Comparison of ENCODE assay signal across 3 cellular contexts in the genomic region with DNA sequence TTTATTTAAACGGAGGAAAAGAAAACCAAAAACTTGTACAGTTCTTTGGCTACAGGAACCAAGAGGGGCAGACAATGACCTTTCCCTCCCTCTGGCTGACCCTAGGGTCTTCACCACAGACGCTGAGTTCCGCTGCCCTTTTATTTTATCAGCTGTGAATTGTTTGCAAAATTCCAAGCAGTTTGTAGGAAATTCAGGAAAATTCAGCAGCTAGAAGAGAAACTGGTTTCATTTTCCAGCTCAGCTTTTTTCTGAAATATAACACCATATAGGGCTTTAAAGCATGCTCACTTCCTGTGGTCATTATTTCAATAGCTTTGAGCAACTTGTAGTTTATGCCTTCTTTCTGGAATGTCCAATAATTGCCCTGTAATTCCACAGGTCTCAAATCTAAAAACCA.
TF ChIP-seq lines count a peak whose summit lies in the region.

No MANE protein-coding gene starts in this region.

TF ChIP-seq in K562, 482 proteins besides CTCF, POLR2A, EP300 and RAD21 (continues in another document):
- TF ChIP-seq ZNF75A (CRISPR knock-in tag; IDR thresholded peaks at IDR 0.05), result no peak
- no peak for TF ChIP-seq SOX6 (IDR thresholded peaks at IDR 0.05)
- 0 out of 2 replicates have a peak, but pooled peaks have one; percentile 12 for TF ChIP-seq ZBTB7A (IDR thresholded peaks at IDR 0.05; ENCODE audit: borderline replicate concordance, control insufficient read depth, low read depth, low read length)
- TF ChIP-seq, protein P1, sequence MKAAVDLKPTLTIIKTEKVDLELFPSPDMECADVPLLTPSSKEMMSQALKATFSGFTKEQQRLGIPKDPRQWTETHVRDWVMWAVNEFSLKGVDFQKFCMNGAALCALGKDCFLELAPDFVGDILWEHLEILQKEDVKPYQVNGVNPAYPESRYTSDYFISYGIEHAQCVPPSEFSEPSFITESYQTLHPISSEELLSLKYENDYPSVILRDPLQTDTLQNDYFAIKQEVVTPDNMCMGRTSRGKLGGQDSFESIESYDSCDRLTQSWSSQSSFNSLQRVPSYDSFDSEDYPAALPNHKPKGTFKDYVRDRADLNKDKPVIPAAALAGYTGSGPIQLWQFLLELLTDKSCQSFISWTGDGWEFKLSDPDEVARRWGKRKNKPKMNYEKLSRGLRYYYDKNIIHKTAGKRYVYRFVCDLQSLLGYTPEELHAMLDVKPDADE (conservative IDR thresholded peaks at IDR 0.05; ENCODE audit: control insufficient read depth, low read depth, low read length), result no peak
- no peak for TF ChIP-seq ZNF511 (CRISPR knock-in tag; IDR thresholded peaks at IDR 0.05)
- no peak for TF ChIP-seq MYBL2 (IDR thresholded peaks at IDR 0.05; ENCODE audit: low read depth)
- TF ChIP-seq MYBL2 (CRISPR knock-in tag; IDR thresholded peaks at IDR 0.05; ENCODE audit: borderline replicate concordance), result no peak
- TF ChIP-seq ZNF780A (CRISPR knock-in tag; IDR thresholded peaks at IDR 0.05), result no peak
- no peak for TF ChIP-seq ZNF699 (CRISPR knock-in tag; IDR thresholded peaks at IDR 0.05; ENCODE audit: insufficient replicate concordance)
- TF ChIP-seq TFAM (CRISPR knock-in tag; conservative IDR thresholded peaks at IDR 0.05), result no peak
- TF ChIP-seq ZNF740 (CRISPR knock-in tag; IDR thresholded peaks at IDR 0.05), result no peak
- TF ChIP-seq ZNF740 (tag; IDR thresholded peaks at IDR 0.05), result no peak
- peak in 1 of 2 experiments; percentile 80; a peak in 1 of 4 replicates for TF ChIP-seq SRF (CRISPR knock-in tag; IDR thresholded peaks at IDR 0.05)
- TF ChIP-seq DIDO1 (tag; IDR thresholded peaks at IDR 0.05; ENCODE audit: low read depth), result no peak
- TF ChIP-seq, protein P2, sequence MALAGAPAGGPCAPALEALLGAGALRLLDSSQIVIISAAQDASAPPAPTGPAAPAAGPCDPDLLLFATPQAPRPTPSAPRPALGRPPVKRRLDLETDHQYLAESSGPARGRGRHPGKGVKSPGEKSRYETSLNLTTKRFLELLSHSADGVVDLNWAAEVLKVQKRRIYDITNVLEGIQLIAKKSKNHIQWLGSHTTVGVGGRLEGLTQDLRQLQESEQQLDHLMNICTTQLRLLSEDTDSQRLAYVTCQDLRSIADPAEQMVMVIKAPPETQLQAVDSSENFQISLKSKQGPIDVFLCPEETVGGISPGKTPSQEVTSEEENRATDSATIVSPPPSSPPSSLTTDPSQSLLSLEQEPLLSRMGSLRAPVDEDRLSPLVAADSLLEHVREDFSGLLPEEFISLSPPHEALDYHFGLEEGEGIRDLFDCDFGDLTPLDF (CRISPR knock-in tag; IDR thresholded peaks at IDR 0.05), result no peak
- TF ChIP-seq NCOA6 (IDR thresholded peaks at IDR 0.05), result no peak

TF ChIP-seq in HepG2, 621 proteins besides CTCF, POLR2A, EP300 and RAD21:
- TF ChIP-seq ZNF484 (CRISPR knock-in tag; IDR thresholded peaks at IDR 0.05; ENCODE audit: borderline replicate concordance, low read depth), result no peak
- TF ChIP-seq, protein P3, sequence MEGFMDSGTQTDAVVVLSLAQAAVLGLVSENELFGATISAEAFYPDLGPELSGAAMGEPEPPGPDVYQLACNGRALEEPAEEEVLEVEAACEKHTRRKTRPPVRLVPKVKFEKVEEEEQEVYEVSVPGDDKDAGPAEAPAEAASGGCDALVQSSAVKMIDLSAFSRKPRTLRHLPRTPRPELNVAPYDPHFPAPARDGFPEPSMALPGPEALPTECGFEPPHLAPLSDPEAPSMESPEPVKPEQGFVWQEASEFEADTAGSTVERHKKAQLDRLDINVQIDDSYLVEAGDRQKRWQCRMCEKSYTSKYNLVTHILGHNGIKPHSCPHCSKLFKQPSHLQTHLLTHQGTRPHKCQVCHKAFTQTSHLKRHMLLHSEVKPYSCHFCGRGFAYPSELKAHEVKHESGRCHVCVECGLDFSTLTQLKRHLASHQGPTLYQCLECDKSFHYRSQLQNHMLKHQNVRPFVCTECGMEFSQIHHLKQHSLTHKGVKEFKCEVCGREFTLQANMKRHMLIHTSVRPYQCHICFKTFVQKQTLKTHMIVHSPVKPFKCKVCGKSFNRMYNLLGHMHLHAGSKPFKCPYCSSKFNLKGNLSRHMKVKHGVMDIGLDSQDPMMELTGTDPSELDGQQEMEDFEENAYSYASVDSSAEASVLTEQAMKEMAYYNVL (CRISPR knock-in tag; IDR thresholded peaks at IDR 0.05; ENCODE audit: borderline replicate concordance), result peak; percentile 39; the same call in 1 of the 2 replicates
- 0 out of 2 replicates have a peak, but pooled peaks have one; percentile 34 for TF ChIP-seq ZNF501 (CRISPR knock-in tag; IDR thresholded peaks at IDR 0.05)
- TF ChIP-seq FOXK2 (IDR thresholded peaks at IDR 0.05), result no peak
- TF ChIP-seq ZC3H13 (CRISPR knock-in tag; IDR thresholded peaks at IDR 0.05), result no peak
- TF ChIP-seq NR2F6 (IDR thresholded peaks at IDR 0.05), result peak; percentile 25; the same call in 1 of the 2 replicates
- no peak for TF ChIP-seq NR2F6 (CRISPR knock-in tag; IDR thresholded peaks at IDR 0.05)

TF ChIP-seq in WTC11, 78 proteins besides CTCF, POLR2A, EP300 and RAD21:
- TF ChIP-seq PREB (CRISPR knock-in tag; IDR thresholded peaks at IDR 0.05; ENCODE audit: borderline replicate concordance), result no peak
- no peak for TF ChIP-seq CREB1 (CRISPR knock-in tag; IDR thresholded peaks at IDR 0.05)
- TF ChIP-seq, protein P4, sequence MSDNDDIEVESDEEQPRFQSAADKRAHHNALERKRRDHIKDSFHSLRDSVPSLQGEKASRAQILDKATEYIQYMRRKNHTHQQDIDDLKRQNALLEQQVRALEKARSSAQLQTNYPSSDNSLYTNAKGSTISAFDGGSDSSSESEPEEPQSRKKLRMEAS (CRISPR knock-in tag; IDR thresholded peaks at IDR 0.05), result no peak
- TF ChIP-seq, protein P5, sequence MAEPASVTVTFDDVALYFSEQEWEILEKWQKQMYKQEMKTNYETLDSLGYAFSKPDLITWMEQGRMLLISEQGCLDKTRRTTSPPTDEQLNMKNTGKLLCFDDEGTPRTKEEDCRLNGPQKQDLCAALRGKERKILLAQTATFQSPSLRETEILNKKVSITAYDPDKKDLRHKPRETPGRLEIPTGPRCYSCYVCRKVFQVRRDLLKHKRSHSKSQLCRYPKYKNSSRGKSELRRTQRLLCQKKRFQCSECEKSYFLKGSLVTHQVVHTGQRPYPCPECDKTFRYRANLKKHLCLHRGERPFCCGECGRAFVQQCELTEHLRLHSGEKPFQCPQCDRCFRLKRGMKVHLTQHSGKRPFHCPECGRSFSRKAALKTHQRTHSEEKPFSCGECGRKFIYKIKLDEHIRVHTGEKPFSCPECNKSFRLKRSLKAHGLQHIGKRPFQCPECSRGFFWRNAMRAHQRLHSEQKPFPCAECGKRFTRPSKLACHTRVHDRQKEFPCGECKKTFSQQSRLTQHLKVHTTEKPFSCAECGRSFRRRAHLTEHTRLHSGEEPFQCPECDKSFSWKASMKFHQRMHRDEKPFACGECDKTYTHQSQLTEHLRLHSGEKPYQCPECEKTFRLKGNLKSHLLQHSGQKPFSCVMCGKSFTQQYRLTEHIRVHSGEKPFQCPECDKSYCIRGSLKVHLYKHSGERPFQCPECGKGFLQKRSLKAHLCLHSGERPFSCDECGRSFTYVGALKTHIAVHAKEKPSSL (CRISPR knock-in tag; conservative IDR thresholded peaks at IDR 0.05), result no peak
- no peak for TF ChIP-seq ZNF138 (CRISPR knock-in tag; conservative IDR thresholded peaks at IDR 0.05)
- no peak for TF ChIP-seq ZNF423 (CRISPR knock-in tag; IDR thresholded peaks at IDR 0.05)
- no peak for TF ChIP-seq STAT6 (CRISPR knock-in tag; conservative IDR thresholded peaks at IDR 0.05; ENCODE audit: low read depth)
- no peak for TF ChIP-seq JAZF1 (CRISPR knock-in tag; IDR thresholded peaks at IDR 0.05)
- no peak for TF ChIP-seq ZBTB21 (CRISPR knock-in tag; IDR thresholded peaks at IDR 0.05; ENCODE audit: borderline replicate concordance)
- no peak for TF ChIP-seq TP53 (CRISPR knock-in tag; IDR thresholded peaks at IDR 0.05)
- TF ChIP-seq ZNF396 (CRISPR knock-in tag; IDR thresholded peaks at IDR 0.05; ENCODE audit: borderline replicate concordance), result no peak
- TF ChIP-seq, protein P6, sequence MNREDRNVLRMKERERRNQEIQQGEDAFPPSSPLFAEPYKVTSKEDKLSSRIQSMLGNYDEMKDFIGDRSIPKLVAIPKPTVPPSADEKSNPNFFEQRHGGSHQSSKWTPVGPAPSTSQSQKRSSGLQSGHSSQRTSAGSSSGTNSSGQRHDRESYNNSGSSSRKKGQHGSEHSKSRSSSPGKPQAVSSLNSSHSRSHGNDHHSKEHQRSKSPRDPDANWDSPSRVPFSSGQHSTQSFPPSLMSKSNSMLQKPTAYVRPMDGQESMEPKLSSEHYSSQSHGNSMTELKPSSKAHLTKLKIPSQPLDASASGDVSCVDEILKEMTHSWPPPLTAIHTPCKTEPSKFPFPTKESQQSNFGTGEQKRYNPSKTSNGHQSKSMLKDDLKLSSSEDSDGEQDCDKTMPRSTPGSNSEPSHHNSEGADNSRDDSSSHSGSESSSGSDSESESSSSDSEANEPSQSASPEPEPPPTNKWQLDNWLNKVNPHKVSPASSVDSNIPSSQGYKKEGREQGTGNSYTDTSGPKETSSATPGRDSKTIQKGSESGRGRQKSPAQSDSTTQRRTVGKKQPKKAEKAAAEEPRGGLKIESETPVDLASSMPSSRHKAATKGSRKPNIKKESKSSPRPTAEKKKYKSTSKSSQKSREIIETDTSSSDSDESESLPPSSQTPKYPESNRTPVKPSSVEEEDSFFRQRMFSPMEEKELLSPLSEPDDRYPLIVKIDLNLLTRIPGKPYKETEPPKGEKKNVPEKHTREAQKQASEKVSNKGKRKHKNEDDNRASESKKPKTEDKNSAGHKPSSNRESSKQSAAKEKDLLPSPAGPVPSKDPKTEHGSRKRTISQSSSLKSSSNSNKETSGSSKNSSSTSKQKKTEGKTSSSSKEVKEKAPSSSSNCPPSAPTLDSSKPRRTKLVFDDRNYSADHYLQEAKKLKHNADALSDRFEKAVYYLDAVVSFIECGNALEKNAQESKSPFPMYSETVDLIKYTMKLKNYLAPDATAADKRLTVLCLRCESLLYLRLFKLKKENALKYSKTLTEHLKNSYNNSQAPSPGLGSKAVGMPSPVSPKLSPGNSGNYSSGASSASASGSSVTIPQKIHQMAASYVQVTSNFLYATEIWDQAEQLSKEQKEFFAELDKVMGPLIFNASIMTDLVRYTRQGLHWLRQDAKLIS (CRISPR knock-in tag; IDR thresholded peaks at IDR 0.05; ENCODE audit: borderline replicate concordance), result no peak
- no peak for TF ChIP-seq MXD4 (CRISPR knock-in tag; IDR thresholded peaks at IDR 0.05; ENCODE audit: borderline replicate concordance)
- no peak for TF ChIP-seq E2F5 (CRISPR knock-in tag; IDR thresholded peaks at IDR 0.05)
- no peak for TF ChIP-seq CDX4 (CRISPR knock-in tag; IDR thresholded peaks at IDR 0.05; ENCODE audit: borderline replicate concordance)
- TF ChIP-seq, protein P7, sequence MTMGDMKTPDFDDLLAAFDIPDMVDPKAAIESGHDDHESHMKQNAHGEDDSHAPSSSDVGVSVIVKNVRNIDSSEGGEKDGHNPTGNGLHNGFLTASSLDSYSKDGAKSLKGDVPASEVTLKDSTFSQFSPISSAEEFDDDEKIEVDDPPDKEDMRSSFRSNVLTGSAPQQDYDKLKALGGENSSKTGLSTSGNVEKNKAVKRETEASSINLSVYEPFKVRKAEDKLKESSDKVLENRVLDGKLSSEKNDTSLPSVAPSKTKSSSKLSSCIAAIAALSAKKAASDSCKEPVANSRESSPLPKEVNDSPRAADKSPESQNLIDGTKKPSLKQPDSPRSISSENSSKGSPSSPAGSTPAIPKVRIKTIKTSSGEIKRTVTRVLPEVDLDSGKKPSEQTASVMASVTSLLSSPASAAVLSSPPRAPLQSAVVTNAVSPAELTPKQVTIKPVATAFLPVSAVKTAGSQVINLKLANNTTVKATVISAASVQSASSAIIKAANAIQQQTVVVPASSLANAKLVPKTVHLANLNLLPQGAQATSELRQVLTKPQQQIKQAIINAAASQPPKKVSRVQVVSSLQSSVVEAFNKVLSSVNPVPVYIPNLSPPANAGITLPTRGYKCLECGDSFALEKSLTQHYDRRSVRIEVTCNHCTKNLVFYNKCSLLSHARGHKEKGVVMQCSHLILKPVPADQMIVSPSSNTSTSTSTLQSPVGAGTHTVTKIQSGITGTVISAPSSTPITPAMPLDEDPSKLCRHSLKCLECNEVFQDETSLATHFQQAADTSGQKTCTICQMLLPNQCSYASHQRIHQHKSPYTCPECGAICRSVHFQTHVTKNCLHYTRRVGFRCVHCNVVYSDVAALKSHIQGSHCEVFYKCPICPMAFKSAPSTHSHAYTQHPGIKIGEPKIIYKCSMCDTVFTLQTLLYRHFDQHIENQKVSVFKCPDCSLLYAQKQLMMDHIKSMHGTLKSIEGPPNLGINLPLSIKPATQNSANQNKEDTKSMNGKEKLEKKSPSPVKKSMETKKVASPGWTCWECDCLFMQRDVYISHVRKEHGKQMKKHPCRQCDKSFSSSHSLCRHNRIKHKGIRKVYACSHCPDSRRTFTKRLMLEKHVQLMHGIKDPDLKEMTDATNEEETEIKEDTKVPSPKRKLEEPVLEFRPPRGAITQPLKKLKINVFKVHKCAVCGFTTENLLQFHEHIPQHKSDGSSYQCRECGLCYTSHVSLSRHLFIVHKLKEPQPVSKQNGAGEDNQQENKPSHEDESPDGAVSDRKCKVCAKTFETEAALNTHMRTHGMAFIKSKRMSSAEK (CRISPR knock-in tag; IDR thresholded peaks at IDR 0.05; ENCODE audit: borderline replicate concordance), result no peak
